Comparison of ENCODE assay signal across 8 cellular contexts in genomic region chr6:33160728-33161323, GRCh38. TPM values are rescaled to one million over a fixed set of nuclear protein-coding genes. Genes with fewer than 3 reads are reported as not detected.
A peak's percentile ranks its signal among the peaks of the same experiment; 100 is the strongest.
DNase-seq lines count a peak whose midpoint lies in the region; ATAC-seq and TF ChIP-seq lines count a peak whose summit lies in the region.

No MANE protein-coding gene starts in this region.

- H3K4me3 ChIP-seq in BLaER1 (no peak overlapping the region), WERI-Rb-1 (ENCODE audit: low read depth, low read length) (no peak overlapping the region)

- H3K27me3 ChIP-seq in BLaER1 (no peaks in the 10 kb centered on the region), WERI-Rb-1 (ENCODE audit: insufficient read depth, low read depth, severe bottlenecking) (no peaks in the 10 kb centered on the region)

- peak; percentile 80 for ATAC-seq in sciatic nerve
- no peak for ATAC-seq in GM18858 (IDR thresholded peaks at IDR 0.05; ENCODE audit: unreplicated experiment)
- no peak for ATAC-seq in GM18519 (IDR thresholded peaks at IDR 0.05; ENCODE audit: low FRiP score, unreplicated experiment)

- peak overlapping the region; percentile 91 for H3K4me2 ChIP-seq in BLaER1

- H4K20me1 ChIP-seq in BLaER1: no peaks in the 10 kb centered on the region

- intact Hi-C loops in sciatic nerve (cut with DNase I): loop anchor here (5.0 kb wide), 1 partner anchor 36 kb away; no protein-coding TSS in a partner anchor

- H3K27ac ChIP-seq in BLaER1 (no peak overlapping the region), WERI-Rb-1 (peak overlapping the region; percentile 50; the same call in 1 of the 2 replicates)

- H3K4me1 ChIP-seq in BLaER1: peaks cover 19% of the 10 kb centered on the region

- no peaks in the 10 kb centered on the region for H3K36me3 ChIP-seq in BLaER1
- no peaks in the 10 kb centered on the region for H3K36me3 ChIP-seq in WERI-Rb-1

- no peak for TF ChIP-seq CTCF in WERI-Rb-1 (IDR thresholded peaks at IDR 0.05; ENCODE audit: low read depth, low read length)

- H3K9ac ChIP-seq in BLaER1: no peak overlapping the region

- H3K9me3 ChIP-seq in BLaER1 (no peaks in the 10 kb centered on the region), WERI-Rb-1 (ENCODE audit: severe bottlenecking) (no peaks in the 10 kb centered on the region)

- DNase-seq in HUDEP-2 (lab: John Stamatoyannopoulos, UW; ENCODE audit: unreplicated experiment in 76 of 76) (peak in 73 of 76 experiments; percentile 65 to 98 (median 90)), WERI-Rb-1 (peak; percentile 52), glomerular visceral epithelial cell (ENCODE audit: extremely low spot score) (peak; percentile 72), sciatic nerve (ENCODE audit: low spot score) (peak; percentile 71)
- DNase-seq in stimulated activated naive CD4-positive, alpha-beta T cell treated with Interleukin-2 at 50 U/mL for 16 hours (lab: John Stamatoyannopoulos, UW): no peak

RNA-seq across cellular contexts. Expression of gene COL11A2, which starts 31.4 kb away (rescaled TPM):
- total RNA-seq in sciatic nerve: 5.6 TPM

RNA-seq across cellular contexts. Expression of gene RXRB, which starts 39.6 kb away (rescaled TPM):
- 54.0 TPM for total RNA-seq in sciatic nerve

RNA-seq across cellular contexts. Expression of gene SLC39A7, which starts 39.8 kb away (rescaled TPM):
- total RNA-seq in sciatic nerve: 65.3 TPM

RNA-seq across cellular contexts. Expression of gene HSD17B8, which starts 43.6 kb away (rescaled TPM):
- total RNA-seq in sciatic nerve: 12.7 TPM

RNA-seq across cellular contexts. Expression of gene RING1, which starts 47.5 kb away (rescaled TPM):
- 39.5 TPM for total RNA-seq in sciatic nerve
